In the genomic region with DNA sequence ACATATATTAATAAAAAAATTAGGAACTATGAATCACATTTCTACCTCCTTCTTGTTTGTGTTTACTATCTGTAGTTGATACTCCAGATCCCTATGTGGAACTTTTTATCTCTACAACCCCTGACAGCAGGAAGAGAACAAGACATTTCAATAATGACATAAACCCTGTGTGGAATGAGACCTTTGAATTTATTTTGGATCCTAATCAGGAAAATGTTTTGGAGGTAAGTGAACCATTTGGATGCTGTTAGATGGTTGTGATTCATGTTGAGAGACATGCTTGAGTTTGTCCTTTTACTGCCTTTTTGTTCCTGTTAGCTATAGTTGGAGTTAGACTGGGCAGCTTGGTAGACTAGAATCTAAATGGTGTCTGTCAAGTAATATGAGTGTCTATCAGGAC, we compare ENCODE assay signal across 34 cellular contexts.
"Had no signal": no experiment of that assay in that cellular context is flagged by ENCODE, and none has a peak within 500 bp of the region (broad histone marks: within the 10 kb centered on the region; RNA-seq: fewer than 3 reads in every experiment).

No MANE protein-coding gene starts in this region.

- H3K9me3 Mint-ChIP-seq: activated CD4-positive, alpha-beta memory T cell treated with anti-CD3 and anti-CD28 coated beads, Interleukin-2, amount 10 ng/mL, durations not matched to agents 7 days and 5 days; activated CD4-positive, alpha-beta T cell treated with anti-CD3 and anti-CD28 coated beads, Interleukin-2, amount 10 ng/mL, durations not matched to agents 7 days and 5 days; activated naive CD4-positive, alpha-beta T cell treated with anti-CD3 and anti-CD28 coated beads, Interleukin-2, amount 50 U/mL, for 72 hours; activated naive CD8-positive, alpha-beta T cell treated with anti-CD3 and anti-CD28 coated beads for 36 hours; activated T-cell treated with anti-CD3 and anti-CD28 coated beads, Interleukin-2, amount 50 U/mL, for 24 hours; activated T-helper 2 cell treated with anti-CD3 and anti-CD28 coated beads, Interferon-gamma antibody, Interleukin-2, Interleukin-4, amounts not matched to agents 10 μg/mL and 5 μg/mL and 100 μg/mL, durations not matched to agents 14 hours and 24 hours and 36 hours; brain; T-helper 1 cell treated with Interleukin-12 subunit alpha and Interleukin-12 subunit beta and Interleukin-4 antibody, amounts not matched to agents 30 μg/mL and 1 μg/mL, for 36 hours; T-helper 2 cell treated with Interferon-gamma antibody and Interleukin-4, amounts not matched to agents 5 μg/mL and 100 μg/mL, for 36 hours had no signal

- H3K27me3 Mint-ChIP-seq: activated CD4-positive, alpha-beta memory T cell treated with anti-CD3 and anti-CD28 coated beads, Interleukin-2, amount 10 ng/mL, durations not matched to agents 7 days and 5 days; activated CD8-positive, alpha-beta memory T cell treated with anti-CD3 and anti-CD28 coated beads, Interleukin-2, amount 10 ng/mL, durations not matched to agents 7 days and 5 days; activated naive CD8-positive, alpha-beta T cell treated with anti-CD3 and anti-CD28 coated beads for 36 hours; activated T-cell treated with anti-CD3 and anti-CD28 coated beads, Interleukin-2, amount 50 U/mL, for 24 hours had no signal

- H3K4me1 ChIP-seq: breast epithelium had no signal

- H3K4me1 Mint-ChIP-seq: activated CD4-positive, alpha-beta memory T cell treated with anti-CD3 and anti-CD28 coated beads, Interleukin-2, amount 10 ng/mL, durations not matched to agents 7 days and 5 days; activated CD4-positive, alpha-beta T cell treated with anti-CD3 and anti-CD28 coated beads for 36 hours; activated CD4-positive, alpha-beta T cell treated with anti-CD3 and anti-CD28 coated beads, Interleukin-2, amount 10 ng/mL, durations not matched to agents 7 days and 5 days; activated CD8-positive, alpha-beta memory T cell treated with anti-CD3 and anti-CD28 coated beads, Interleukin-2, amount 10 ng/mL, durations not matched to agents 7 days and 5 days; activated naive CD8-positive, alpha-beta T cell treated with anti-CD3 and anti-CD28 coated beads for 36 hours; brain had no signal

- H3K4me3 ChIP-seq: adrenal gland, breast epithelium had no signal

- H3K36me3 Mint-ChIP-seq: activated CD8-positive, alpha-beta memory T cell treated with anti-CD3 and anti-CD28 coated beads, Interleukin-2, amount 10 ng/mL, durations not matched to agents 7 days and 5 days; activated naive CD4-positive, alpha-beta T cell treated with anti-CD3 and anti-CD28 coated beads, Interleukin-2, amount 50 U/mL, for 72 hours; activated naive CD8-positive, alpha-beta T cell treated with anti-CD3 and anti-CD28 coated beads for 36 hours; brain had no signal

- ATAC-seq: activated CD4-positive, alpha-beta T cell treated with anti-CD3 and anti-CD28 coated beads for 36 hours; activated CD4-positive, CD25-positive, alpha-beta regulatory T cell treated with anti-CD3 and anti-CD28 coated beads, Interleukin-2, amount 50 U/mL, for 24 hours; activated CD8-positive, alpha-beta memory T cell treated with anti-CD3 and anti-CD28 coated beads, Interleukin-2, amount 10 ng/mL, durations not matched to agents 7 days and 5 days; activated CD8-positive, alpha-beta T cell treated with anti-CD3 and anti-CD28 coated beads, Interleukin-2, amount 10 ng/mL, durations not matched to agents 7 days and 5 days; activated naive CD4-positive, alpha-beta T cell treated with anti-CD3 and anti-CD28 coated beads, Interleukin-2, amount 50 U/mL, for 72 hours had no signal

- H3K27me3 ChIP-seq: adrenal gland, breast epithelium had no signal

- H3K9me3 ChIP-seq: adrenal gland, breast epithelium had no signal

- DNase-seq: activated CD4-positive, alpha-beta memory T cell treated with anti-CD3 and anti-CD28 coated beads, Interleukin-2, amount 10 ng/mL, durations not matched to agents 7 days and 5 days; activated CD4-positive, alpha-beta T cell treated with anti-CD3 and anti-CD28 coated beads for 1 hour; activated CD4-positive, alpha-beta T cell treated with anti-CD3 and anti-CD28 coated beads for 36 hours; activated CD4-positive, alpha-beta T cell treated with anti-CD3 and anti-CD28 coated beads for 48 hours; activated CD4-positive, alpha-beta T cell treated with anti-CD3 and anti-CD28 coated beads, Interleukin-2, amount 10 ng/mL, durations not matched to agents 7 days and 5 days; activated CD4-positive, alpha-beta T cell treated with anti-CD3 and anti-CD28 coated beads, Interleukin-2, amount 50 U/mL, for 48 hours; activated CD4-positive, CD25-positive, alpha-beta regulatory T cell; activated CD8-positive, alpha-beta memory T cell treated with anti-CD3 and anti-CD28 coated beads for 24 hours; activated CD8-positive, alpha-beta memory T cell treated with anti-CD3 and anti-CD28 coated beads, Interleukin-2, amount 10 ng/mL, durations not matched to agents 7 days and 5 days; activated CD8-positive, alpha-beta memory T cell treated with anti-CD3 and anti-CD28 coated beads, Interleukin-2, amount 50 U/mL, for 48 hours; activated CD8-positive, alpha-beta T cell treated with anti-CD3 and anti-CD28 coated beads, Interleukin-2, amount 10 ng/mL, durations not matched to agents 7 days and 5 days; activated effector memory CD4-positive, alpha-beta T cell treated with Interleukin-2 at 50 U/mL for 16 hours; activated gamma-delta T cell; activated naive CD4-positive, alpha-beta T cell treated with anti-CD3 and anti-CD28 coated beads, Interleukin-2, amount 50 U/mL, for 16 hours; activated naive CD4-positive, alpha-beta T cell treated with Interleukin-2 at 50 U/mL for 16 hours; activated naive CD8-positive, alpha-beta T cell treated with anti-CD3 and anti-CD28 coated beads for 36 hours; activated T-cell treated with anti-CD3 and anti-CD28 coated beads, Interleukin-2, amount 50 U/mL, for 24 hours; activated T-cell treated with anti-CD3 and anti-CD28 coated beads, Interleukin-2, amount 50 U/mL, for 48 hours; adrenal gland; amniotic stem cell; aorta; central memory CD4-positive, alpha-beta T cell; SW 1271; T-helper 1 cell; T-helper 2 cell; T-helper 9 cell had no signal

- H3K27ac Mint-ChIP-seq: activated CD4-positive, alpha-beta memory T cell treated with anti-CD3 and anti-CD28 coated beads, Interleukin-2, amount 10 ng/mL, durations not matched to agents 7 days and 5 days; activated CD4-positive, alpha-beta T cell treated with anti-CD3 and anti-CD28 coated beads for 36 hours; activated CD4-positive, alpha-beta T cell treated with anti-CD3 and anti-CD28 coated beads, Interleukin-2, amount 10 ng/mL, durations not matched to agents 7 days and 5 days; activated CD8-positive, alpha-beta memory T cell treated with anti-CD3 and anti-CD28 coated beads, Interleukin-2, amount 10 ng/mL, durations not matched to agents 7 days and 5 days; activated CD8-positive, alpha-beta T cell treated with anti-CD3 and anti-CD28 coated beads, Interleukin-2, amount 10 ng/mL, durations not matched to agents 7 days and 5 days; activated naive CD4-positive, alpha-beta T cell treated with anti-CD3 and anti-CD28 coated beads, Interleukin-2, amount 50 U/mL, for 72 hours; activated naive CD8-positive, alpha-beta T cell treated with anti-CD3 and anti-CD28 coated beads for 36 hours; activated T-cell treated with anti-CD3 and anti-CD28 coated beads, Interleukin-2, amount 50 U/mL, for 24 hours; activated T-helper 2 cell treated with anti-CD3 and anti-CD28 coated beads, Interferon-gamma antibody, Interleukin-2, Interleukin-4, amounts not matched to agents 10 μg/mL and 5 μg/mL and 100 μg/mL, durations not matched to agents 14 hours and 24 hours and 36 hours; brain; T-helper 1 cell treated with Interleukin-12 subunit alpha and Interleukin-12 subunit beta and Interleukin-4 antibody, amounts not matched to agents 30 μg/mL and 1 μg/mL, for 36 hours; T-helper 2 cell treated with Interferon-gamma antibody and Interleukin-4, amounts not matched to agents 5 μg/mL and 100 μg/mL, for 36 hours had no signal

- H3K4me3 Mint-ChIP-seq: activated CD4-positive, alpha-beta memory T cell treated with anti-CD3 and anti-CD28 coated beads, Interleukin-2, amount 10 ng/mL, durations not matched to agents 7 days and 5 days; activated CD4-positive, alpha-beta T cell treated with anti-CD3 and anti-CD28 coated beads for 36 hours; activated CD4-positive, alpha-beta T cell treated with anti-CD3 and anti-CD28 coated beads, Interleukin-2, amount 10 ng/mL, durations not matched to agents 7 days and 5 days; activated CD8-positive, alpha-beta memory T cell treated with anti-CD3 and anti-CD28 coated beads, Interleukin-2, amount 10 ng/mL, durations not matched to agents 7 days and 5 days; activated CD8-positive, alpha-beta T cell treated with anti-CD3 and anti-CD28 coated beads, Interleukin-2, amount 10 ng/mL, durations not matched to agents 7 days and 5 days; activated naive CD8-positive, alpha-beta T cell treated with anti-CD3 and anti-CD28 coated beads for 36 hours; activated T-cell treated with anti-CD3 and anti-CD28 coated beads, Interleukin-2, amount 50 U/mL, for 24 hours; brain; T-helper 1 cell treated with Interleukin-12 subunit alpha and Interleukin-12 subunit beta and Interleukin-4 antibody, amounts not matched to agents 30 μg/mL and 1 μg/mL, for 36 hours; T-helper 2 cell treated with Interferon-gamma antibody and Interleukin-4, amounts not matched to agents 5 μg/mL and 100 μg/mL, for 36 hours had no signal

- H3K27ac ChIP-seq: adrenal gland, breast epithelium, VCaP had no signal

- H3K36me3 ChIP-seq: adrenal gland, breast epithelium had no signal
